Comparison of ENCODE assay signal across 7 cellular contexts in genomic region chr19:48194041-48194871, GRCh38. TPM values are rescaled to one million over a fixed set of nuclear protein-coding genes. Genes with fewer than 3 reads are reported as not detected.
DNase-seq lines count a peak whose midpoint lies in the region; ATAC-seq, FAIRE-seq and TF ChIP-seq lines count a peak whose summit lies in the region.

No MANE protein-coding gene starts in this region.

- no peak for FAIRE-seq in bronchial epithelial cell (lab: Jason Lieb, UNC)

- no peak for ATAC-seq in psoas muscle
- ATAC-seq in HG02759 (IDR thresholded peaks at IDR 0.05; ENCODE audit: unreplicated experiment) = no peak

- no peak overlapping the region for H3K4me3 ChIP-seq in bronchial epithelial cell (ENCODE audit: low read depth, low read length)
- no peak overlapping the region for H3K4me3 ChIP-seq in psoas muscle

- 79 to 81% (median 80%) methylated on average over 39 to 41 of the region's 41 CpGs for WGBS in psoas muscle, 3 donors

- no peaks in the 10 kb centered on the region for H3K9me3 ChIP-seq in psoas muscle

- CTCF ChIA-PET in GM10248 (lab: Yijun Ruan, JAX) = interaction anchor here (0.9 to 2.3 kb wide), 7 partner anchors 9 to 93 kb away, joined by 3 to 19 read pairs (median 4); partner anchors contain the start of gene PLA2G4C

- POLR2A ChIA-PET in GM10248 (lab: Yijun Ruan, JAX) = no interaction called here

- DNase-seq in GM10248 (ENCODE audit: extremely low spot score) (peak; percentile 50), NAMALWA (ENCODE audit: low spot score) (peak; percentile 68), bronchial epithelial cell (ENCODE audit: low read depth) (no peak), psoas muscle (no peak), NOMO-1 treated with dmso at 0.1 percent for 144 hours (lab: John Stamatoyannopoulos, UW; ENCODE audit: unreplicated experiment) (no peak), kidney glomerular epithelial cell (lab: John Stamatoyannopoulos, UW) (no peak)

- TF ChIP-seq CTCF in GM10248 (IDR thresholded peaks at IDR 0.05; ENCODE audit: control extremely low read depth, extremely low read depth, low read depth, missing control alignments) (peak; percentile 54), bronchial epithelial cell (IDR thresholded peaks at IDR 0.05; ENCODE audit: insufficient read depth, low read length, severe bottlenecking) (peak; percentile 31), psoas muscle (IDR thresholded peaks at IDR 0.05) (peak; percentile 26)

- no peak overlapping the region for H3K27ac ChIP-seq in psoas muscle

- no peaks in the 10 kb centered on the region for H3K4me1 ChIP-seq in psoas muscle

- H3K27me3 ChIP-seq in bronchial epithelial cell (ENCODE audit: control insufficient read depth, insufficient read depth, low read length) = no peaks in the 10 kb centered on the region
- peaks cover 0 to 2% (median 0%) of the 10 kb centered on the region in 3 donors for H3K27me3 ChIP-seq in psoas muscle (ENCODE audit: insufficient read depth in 3 of 3, low read length in 2 of 3)

- intact Hi-C loops in psoas muscle (cut with DNase I) = no loop called here

- H3K36me3 ChIP-seq in bronchial epithelial cell (ENCODE audit: control insufficient read depth, insufficient read depth, low read length) = no peaks in the 10 kb centered on the region
- no peaks in the 10 kb centered on the region for H3K36me3 ChIP-seq in psoas muscle (ENCODE audit: insufficient read depth in 1 of 2, low read depth in 1 of 2)

RNA-seq across cellular contexts. Expression of gene ZSWIM9, which starts 23.8 kb away (rescaled TPM):
- total RNA-seq in bronchial epithelial cell = 1.3 and 1.5 TPM in 2 replicates
- 1 to 10 TPM; 4.3 to 8.0 (median 5.7) TPM for total RNA-seq in psoas muscle
- 10 to 100 TPM in 1 of 3 donors, 1 to 10 TPM in 2; 3.0 to 10.5 (median 4.7) TPM for polyA plus RNA-seq in psoas muscle

RNA-seq across cellular contexts. Expression of gene LIG1, which starts 24.1 kb away (rescaled TPM):
- total RNA-seq in bronchial epithelial cell = 4.5 and 5.8 TPM in 2 replicates
- total RNA-seq in psoas muscle = 1 to 10 TPM; 2.6 to 4.9 (median 3.1) TPM
- polyA plus RNA-seq in psoas muscle = 1 to 10 TPM; 3.3 to 5.2 (median 3.4) TPM

Comparison
In these comparisons a context has a peak if more than half of its experiments do, and no peak if none do; other contexts are left out.
1. DNase-seq: peak in GM10248 (single experiment) and NAMALWA (single experiment); none in bronchial epithelial cell (single experiment), psoas muscle (0 of 2), NOMO-1 treated with dmso at 0.1 percent for 144 hours (single experiment) and kidney glomerular epithelial cell (single experiment).
2. Peak in every context shown above with its lines, with median percentiles within 50 percentile points of each other: CTCF ChIP-seq.